16 cellular contexts compared by ENCODE assay signal in the genomic region with DNA sequence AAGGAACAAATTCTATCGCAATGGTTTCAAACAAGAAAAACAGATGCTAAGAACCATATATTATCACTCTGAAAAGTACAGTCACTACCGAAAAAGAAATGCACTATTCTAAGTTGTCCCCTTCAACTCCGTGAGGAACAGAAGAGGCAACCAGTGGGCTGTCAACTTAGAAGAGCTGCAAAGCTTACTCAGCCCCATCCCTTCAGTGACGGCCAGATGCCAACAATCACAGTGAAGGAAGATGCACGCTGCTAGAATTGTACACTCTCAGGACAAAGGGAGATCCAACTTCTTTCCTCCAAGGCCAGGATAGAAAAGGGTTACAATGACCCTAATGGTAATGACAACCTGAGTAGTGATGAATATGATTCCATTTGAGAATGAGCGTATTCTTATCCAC. TPM values are rescaled to one million over a fixed set of nuclear protein-coding genes. Genes with fewer than 3 reads are reported as not detected.
A peak's percentile ranks its signal among the peaks of the same experiment; 100 is the strongest.
DNase-seq lines count a peak whose midpoint lies in the region; ATAC-seq lines count a peak whose summit lies in the region.
"Had no signal": no experiment of that assay in that cellular context is flagged by ENCODE, and none has a peak within 500 bp of the region (broad histone marks: within the 10 kb centered on the region; RNA-seq: fewer than 3 reads in every experiment).

No MANE protein-coding gene starts in this region.

- H2BK12ac ChIP-seq in neuronal stem cell (ENCODE audit: low read length): no peak overlapping the region

- intact Hi-C loops in left ventricle myocardium superior (cut with micrococcal nuclease) (no loop called here), Right ventricle myocardium inferior (cut with DNase I) (no loop called here)
- intact Hi-C loops in activated naive CD4-positive, alpha-beta T cell treated with anti-CD3 and anti-CD28 coated beads for 36 hours (cut with micrococcal nuclease): no loop called here

- H2AFZ ChIP-seq in neuronal stem cell (ENCODE audit: low read length): no peak overlapping the region

- no peaks in the 10 kb centered on the region for H3K27me3 Mint-ChIP-seq in activated naive CD4-positive, alpha-beta T cell treated with anti-CD3 and anti-CD28 coated beads for 36 hours (ENCODE audit: low read depth)
- H3K27me3 Mint-ChIP-seq: CD4-positive, alpha-beta memory T cell had no signal

- H2AK5ac ChIP-seq in neuronal stem cell (ENCODE audit: low read depth, low read length): no peak overlapping the region

- no peak overlapping the region for H2BK5ac ChIP-seq in neuronal stem cell (ENCODE audit: low read length)

- no peaks in the 10 kb centered on the region for H3K27me3 ChIP-seq in ectodermal cell (ENCODE audit: control insufficient read depth, insufficient read depth, low read length, poor library complexity, severe bottlenecking)
- no peaks in the 10 kb centered on the region for H3K27me3 ChIP-seq in neuronal stem cell (ENCODE audit: control insufficient read depth in 3 of 3, insufficient read depth in 3 of 3, low read depth in 1 of 3, low read length in 3 of 3)

- H3K4me1 Mint-ChIP-seq in activated naive CD4-positive, alpha-beta T cell treated with anti-CD3 and anti-CD28 coated beads for 36 hours (ENCODE audit: low read depth): no peaks in the 10 kb centered on the region

- H3K9me3 ChIP-seq in ectodermal cell (ENCODE audit: control insufficient read depth, low read length): no peaks in the 10 kb centered on the region
- H3K9me3 ChIP-seq in neuronal stem cell (replicated peaks in 1 of 2; ENCODE audit: control insufficient read depth in 2 of 2, insufficient read depth in 1 of 2, low read depth in 1 of 2, low read length in 2 of 2): no peaks in the 10 kb centered on the region
- H3K9me3 ChIP-seq: HAP-1 had no signal

- H3K4me3 ChIP-seq in ectodermal cell (ENCODE audit: insufficient read depth, low read depth, low read length): no peak overlapping the region
- no peak overlapping the region for H3K4me3 ChIP-seq in neuronal stem cell (ENCODE audit: low read length in 2 of 2)
- H3K4me3 ChIP-seq: HAP-1 had no signal

- CTCF ChIA-PET in activated naive CD4-positive, alpha-beta T cell treated with anti-CD3 and anti-CD28 coated beads for 36 hours (lab: Charles Lee): no interaction called here

- 93% methylated on average over 5 of the region's 6 CpGs for WGBS in ectodermal cell, 2 experiments
- no CpG with 5 or more reads among the region's 6 CpGs for WGBS in neuronal stem cell (ENCODE audit: extremely low coverage in 2 of 2, insufficient read length in 2 of 2, insufficient replicate concordance in 1 of 2), 2 donors

- H3K4me2 ChIP-seq in neuronal stem cell (ENCODE audit: insufficient read depth, low read length, poor library complexity, severe bottlenecking): no peak overlapping the region

- H3K23ac ChIP-seq in neuronal stem cell (ENCODE audit: low read depth, low read length, poor library complexity): no peak overlapping the region

- peaks cover 3% of the 10 kb centered on the region for H3K36me3 ChIP-seq in ectodermal cell (ENCODE audit: control insufficient read depth, insufficient read depth, low read length)
- peaks cover 12 to 63% of the 10 kb centered on the region in 2 donors for H3K36me3 ChIP-seq in neuronal stem cell (replicated peaks in 1 of 2; ENCODE audit: control insufficient read depth in 2 of 2, insufficient read depth in 2 of 2, low read length in 2 of 2)

- H4K91ac ChIP-seq in neuronal stem cell (ENCODE audit: low read depth, low read length, poor library complexity): no peak overlapping the region

- no peak overlapping the region for H3K14ac ChIP-seq in neuronal stem cell (ENCODE audit: low read length)

- H3K27ac ChIP-seq in ectodermal cell (ENCODE audit: insufficient read depth, low read depth, low read length, poor library complexity, severe bottlenecking) (peak overlapping the region; percentile 9), neuronal stem cell (replicated peaks; ENCODE audit: low read length) (peak overlapping the region; percentile 47)

- H3K9me3 Mint-ChIP-seq in activated naive CD4-positive, alpha-beta T cell treated with anti-CD3 and anti-CD28 coated beads for 36 hours: no peaks in the 10 kb centered on the region
- H3K9me3 Mint-ChIP-seq: CD4-positive, alpha-beta memory T cell; HFFc6 had no signal

- H3K4ac ChIP-seq in neuronal stem cell (ENCODE audit: low read length): no peak overlapping the region

- peaks cover 24% of the 10 kb centered on the region for H3K4me1 ChIP-seq in ectodermal cell (ENCODE audit: control insufficient read depth, insufficient read depth, low read length)
- peaks cover 13 to 15% of the 10 kb centered on the region in 2 donors for H3K4me1 ChIP-seq in neuronal stem cell (ENCODE audit: control insufficient read depth in 2 of 2, insufficient read depth in 1 of 2, low read depth in 1 of 2, low read length in 2 of 2)
- H3K4me1 ChIP-seq: HAP-1 had no signal

- ATAC-seq in left ventricle myocardium superior: peak; percentile 39
- no peak for ATAC-seq in Right ventricle myocardium inferior

- H3K4me3 Mint-ChIP-seq in activated naive CD4-positive, alpha-beta T cell treated with anti-CD3 and anti-CD28 coated beads for 36 hours: no peak overlapping the region
- H3K4me3 Mint-ChIP-seq: CD4-positive, alpha-beta memory T cell; HFFc6 had no signal

- no peaks in the 10 kb centered on the region for H3K79me1 ChIP-seq in neuronal stem cell (ENCODE audit: low read depth, low read length)

- no peak overlapping the region for H3K27ac Mint-ChIP-seq in activated naive CD4-positive, alpha-beta T cell treated with anti-CD3 and anti-CD28 coated beads for 36 hours
- H3K27ac Mint-ChIP-seq: HFFc6 had no signal

- DNase-seq in left ventricle myocardium superior (no peak), Right ventricle myocardium inferior (ENCODE audit: missing footprints) (no peak), neuronal stem cell (ENCODE audit: low spot score) (no peak), NCI-H187 treated with DMSO at 0.1 percent for 48 hours (lab: John Stamatoyannopoulos, UW) (no peak), GDM1 (lab: John Stamatoyannopoulos, UW) (no peak)
- no peak for DNase-seq in activated naive CD4-positive, alpha-beta T cell treated with anti-CD3 and anti-CD28 coated beads for 36 hours
- DNase-seq: C1 segment of cervical spinal cord; Calu3; CD4-positive, alpha-beta memory T cell; COR-L47; DMS53; DMS79 treated with DMSO at 0.1 percent for 48 hours; GOT3; HFFc6 had no signal

- H2BK15ac ChIP-seq in neuronal stem cell (ENCODE audit: low read length): no peak overlapping the region

- H3K36me3 Mint-ChIP-seq in activated naive CD4-positive, alpha-beta T cell treated with anti-CD3 and anti-CD28 coated beads for 36 hours (ENCODE audit: low read depth): peaks cover 9% of the 10 kb centered on the region

- no peak overlapping the region for H4K8ac ChIP-seq in neuronal stem cell (ENCODE audit: low read depth, low read length)

- no peak overlapping the region for H3K9ac ChIP-seq in neuronal stem cell (ENCODE audit: low read depth, low read length, poor library complexity)

- no peak overlapping the region for H2BK120ac ChIP-seq in neuronal stem cell (ENCODE audit: low read depth, low read length)

- H3K18ac ChIP-seq in neuronal stem cell (ENCODE audit: low read length): no peak overlapping the region

RNA-seq across cellular contexts. Expression of a gene that starts 38.5 kb away (rescaled TPM):
- 10.6 TPM for total RNA-seq in left ventricle myocardium superior
- total RNA-seq in Right ventricle myocardium inferior: 7.6 TPM
- 53.2 TPM for polyA plus RNA-seq in ectodermal cell (2013, experiment 1 of 4)
- polyA plus RNA-seq in ectodermal cell (2013, experiment 2 of 4): 54.4 TPM
- 34.0 TPM for polyA plus RNA-seq in ectodermal cell (2013, experiment 3 of 4)
- 34.7 TPM for polyA plus RNA-seq in ectodermal cell (2013, experiment 4 of 4)
- 21.6 TPM for polyA plus RNA-seq in neuronal stem cell (2013, experiment 1 of 2)
- 22.9 TPM for polyA plus RNA-seq in neuronal stem cell (2013, experiment 2 of 2)
- total RNA-seq in activated naive CD4-positive, alpha-beta T cell treated with anti-CD3 and anti-CD28 coated beads for 36 hours: 1 to 10 TPM; 6.8 to 7.1 TPM

RNA-seq across cellular contexts. Expression of a gene that starts 53.4 kb away (rescaled TPM):
- 30.4 TPM for total RNA-seq in left ventricle myocardium superior
- total RNA-seq in Right ventricle myocardium inferior: 29.1 TPM
- 51.9 TPM for polyA plus RNA-seq in ectodermal cell (2013, experiment 1 of 4)
- 59.1 TPM for polyA plus RNA-seq in ectodermal cell (2013, experiment 2 of 4)
- polyA plus RNA-seq in ectodermal cell (2013, experiment 3 of 4): 46.7 TPM
- polyA plus RNA-seq in ectodermal cell (2013, experiment 4 of 4): 53.6 TPM
- polyA plus RNA-seq in neuronal stem cell (2013, experiment 1 of 2): 39.9 TPM
- polyA plus RNA-seq in neuronal stem cell (2013, experiment 2 of 2): 39.4 TPM
- 10 to 100 TPM; 18.4 to 21.6 TPM for total RNA-seq in activated naive CD4-positive, alpha-beta T cell treated with anti-CD3 and anti-CD28 coated beads for 36 hours
